In the genomic region with DNA sequence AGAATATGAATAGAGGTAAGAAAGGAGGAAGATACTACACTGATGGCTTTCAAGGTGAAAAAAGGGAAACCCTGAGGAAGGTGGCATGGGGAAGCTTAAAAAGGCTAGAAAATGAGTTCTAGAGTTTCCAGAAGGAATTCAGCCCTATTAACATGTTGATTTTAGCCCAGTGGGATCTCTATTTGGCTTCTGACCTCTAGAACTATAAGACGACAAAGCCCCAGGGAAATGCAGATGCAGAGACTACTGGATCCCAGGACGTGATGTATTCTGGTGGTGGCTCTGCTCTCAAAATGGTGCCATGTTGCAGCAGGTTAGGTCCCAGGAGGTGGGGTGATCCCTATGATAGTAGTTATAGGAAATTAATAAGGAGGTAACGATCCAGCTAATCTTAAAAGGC, we compare ENCODE assay signal across 30 cellular contexts.
"Had no signal": no experiment of that assay in that cellular context is flagged by ENCODE, and none has a peak within 500 bp of the region (broad histone marks: within the 10 kb centered on the region; RNA-seq: fewer than 3 reads in every experiment).

No MANE protein-coding gene starts in this region.

- H3K27me3 Mint-ChIP-seq: activated CD4-positive, alpha-beta T cell treated with anti-CD3 and anti-CD28 coated beads, Interleukin-2, amount 10 ng/mL, durations not matched to agents 24 days and 14 days; activated naive CD4-positive, alpha-beta T cell treated with anti-CD3 and anti-CD28 coated beads, Interleukin-2, amount 50 U/mL, for 24 hours; activated naive CD8-positive, alpha-beta T cell treated with anti-CD3 and anti-CD28 coated beads, Interleukin-2, amount 10 ng/mL, durations not matched to agents 7 days and 5 days had no signal

- H3K4me1 Mint-ChIP-seq: activated CD4-positive, alpha-beta T cell treated with anti-CD3 and anti-CD28 coated beads, Interleukin-2, amount 10 ng/mL, durations not matched to agents 24 days and 14 days; activated naive CD4-positive, alpha-beta T cell treated with anti-CD3 and anti-CD28 coated beads, Interleukin-2, amount 50 U/mL, for 24 hours; activated naive CD8-positive, alpha-beta T cell treated with anti-CD3 and anti-CD28 coated beads, Interleukin-2, amount 10 ng/mL, durations not matched to agents 7 days and 5 days; activated T-helper 17 cell treated with anti-CD3 and anti-CD28 coated beads, Interleukin-2, amount 50 U/mL, for 72 hours; central memory CD8-positive, alpha-beta T cell had no signal

- H3K4me3 Mint-ChIP-seq: activated CD4-positive, alpha-beta T cell treated with anti-CD3 and anti-CD28 coated beads, Interleukin-2, amount 10 ng/mL, durations not matched to agents 24 days and 14 days; activated CD8-positive, alpha-beta T cell treated with anti-CD3 and anti-CD28 coated beads for 36 hours; activated naive CD4-positive, alpha-beta T cell treated with anti-CD3 and anti-CD28 coated beads, Interleukin-2, amount 50 U/mL, for 24 hours; activated naive CD8-positive, alpha-beta T cell treated with anti-CD3 and anti-CD28 coated beads, Interleukin-2, amount 10 ng/mL, durations not matched to agents 7 days and 5 days; activated T-cell treated with anti-CD3 and anti-CD28 coated beads, Interleukin-2, amount 50 U/mL, for 72 hours; activated T-helper 17 cell treated with anti-CD3 and anti-CD28 coated beads, Interleukin-2, amount 50 U/mL, for 72 hours; central memory CD8-positive, alpha-beta T cell had no signal

- H3K9me3 Mint-ChIP-seq: activated CD4-positive, alpha-beta T cell treated with anti-CD3 and anti-CD28 coated beads, Interleukin-2, amount 10 ng/mL, durations not matched to agents 24 days and 14 days; activated CD8-positive, alpha-beta T cell treated with anti-CD3 and anti-CD28 coated beads for 36 hours; activated naive CD4-positive, alpha-beta T cell treated with anti-CD3 and anti-CD28 coated beads, Interleukin-2, amount 50 U/mL, for 24 hours; activated naive CD8-positive, alpha-beta T cell treated with anti-CD3 and anti-CD28 coated beads, Interleukin-2, amount 10 ng/mL, durations not matched to agents 7 days and 5 days; central memory CD8-positive, alpha-beta T cell had no signal

- H3K27ac ChIP-seq: ascending aorta, cardiac muscle cell, VCaP had no signal

- H3K27me3 ChIP-seq: ascending aorta, cardiac muscle cell had no signal

- H3K4me3 ChIP-seq: ascending aorta, cardiac muscle cell had no signal

- H3K36me3 Mint-ChIP-seq: activated naive CD4-positive, alpha-beta T cell treated with anti-CD3 and anti-CD28 coated beads, Interleukin-2, amount 50 U/mL, for 24 hours; activated naive CD8-positive, alpha-beta T cell treated with anti-CD3 and anti-CD28 coated beads, Interleukin-2, amount 10 ng/mL, durations not matched to agents 7 days and 5 days had no signal

- H3K27ac Mint-ChIP-seq: activated CD4-positive, alpha-beta T cell treated with anti-CD3 and anti-CD28 coated beads, Interleukin-2, amount 10 ng/mL, durations not matched to agents 24 days and 14 days; activated CD8-positive, alpha-beta T cell treated with anti-CD3 and anti-CD28 coated beads for 36 hours; activated naive CD4-positive, alpha-beta T cell treated with anti-CD3 and anti-CD28 coated beads, Interleukin-2, amount 50 U/mL, for 24 hours; activated naive CD8-positive, alpha-beta T cell treated with anti-CD3 and anti-CD28 coated beads, Interleukin-2, amount 10 ng/mL, durations not matched to agents 7 days and 5 days; activated T-cell treated with anti-CD3 and anti-CD28 coated beads, Interleukin-2, amount 50 U/mL, for 72 hours; activated T-helper 17 cell treated with anti-CD3 and anti-CD28 coated beads, Interleukin-2, amount 50 U/mL, for 72 hours had no signal

- DNase-seq: activated CD4-positive, alpha-beta T cell treated with anti-CD3 and anti-CD28 coated beads, Interleukin-2, amount 10 ng/mL, durations not matched to agents 24 days and 14 days; activated CD4-positive, alpha-beta T cell treated with anti-CD3 and anti-CD28 coated beads, Interleukin-2, amount 50 U/mL, for 4 hours; activated CD8-positive, alpha-beta T cell treated with anti-CD3 and anti-CD28 coated beads for 36 hours; activated gamma-delta T cell; activated naive CD4-positive, alpha-beta T cell treated with Interleukin-2 at 50 U/mL for 16 hours; activated naive CD8-positive, alpha-beta T cell treated with anti-CD3 and anti-CD28 coated beads, Interleukin-2, amount 10 ng/mL, durations not matched to agents 7 days and 5 days; activated T-cell treated with anti-CD3 and anti-CD28 coated beads, Interleukin-2, amount 50 U/mL, for 1 hour; activated T-cell treated with anti-CD3 and anti-CD28 coated beads, Interleukin-2, amount 50 U/mL, for 72 hours; amygdala; NCI-H1105; NCI-H1436; NCI-H1694; NCI-H1930; NCI-H2081 treated with DMSO at 0.1 percent for 48 hours; NCI-H226; NCI-H446 treated with DMSO at 0.1 percent for 48 hours; NCI-H524 treated with DMSO at 0.1 percent for 48 hours; NK-92 treated with Interleukin-12 subunit alpha and Interleukin-12 subunit beta, amount 100 ng/mL, for 24 hours; OCI-M1; Right ventricle myocardium superior; SW 1271; T-helper 1 cell; T-helper 2 cell; T-helper 9 cell had no signal

- H3K9me3 ChIP-seq: ascending aorta had no signal

- H3K4me1 ChIP-seq: ascending aorta had no signal

- H3K36me3 ChIP-seq: ascending aorta, cardiac muscle cell had no signal

- ATAC-seq: activated CD8-positive, alpha-beta T cell treated with anti-CD3 and anti-CD28 coated beads for 36 hours; activated T-cell treated with anti-CD3 and anti-CD28 coated beads, Interleukin-2, amount 50 U/mL, for 72 hours; activated T-helper 17 cell treated with anti-CD3 and anti-CD28 coated beads, Interleukin-2, amount 50 U/mL, for 72 hours had no signal
